17 cellular contexts compared by ENCODE assay signal in genomic region chr3:12574656-12575055, GRCh38. TPM values are rescaled to one million over a fixed set of nuclear protein-coding genes. Genes with fewer than 3 reads are reported as not detected.
DNase-seq lines count a peak whose midpoint lies in the region; ATAC-seq and TF ChIP-seq lines count a peak whose summit lies in the region.
"Had no signal": no experiment of that assay in that cellular context is flagged by ENCODE, and none has a peak within 500 bp of the region (broad histone marks: within the 10 kb centered on the region; RNA-seq: fewer than 3 reads in every experiment).

No MANE protein-coding gene starts in this region.

- peaks cover 30% of the 10 kb centered on the region for H3K4me1 ChIP-seq in left ventricle myocardium inferior
- H3K4me1 ChIP-seq: BE2C had no signal

- H3K4me1 Mint-ChIP-seq in type B pancreatic cell (ENCODE audit: unreplicated experiment): no peaks in the 10 kb centered on the region

- CTCF ChIA-PET in RWPE1 (lab: Yijun Ruan, JAX): no interaction called here

- peak overlapping the region; percentile 46 for H3K27ac Mint-ChIP-seq in type B pancreatic cell

- ATAC-seq in HG02642 (IDR thresholded peaks at IDR 0.05; ENCODE audit: poor library complexity, unreplicated experiment): no peak
- no peak for ATAC-seq in HG03432 (IDR thresholded peaks at IDR 0.05; ENCODE audit: unreplicated experiment)

- no peaks in the 10 kb centered on the region for H3K9me3 ChIP-seq in left ventricle myocardium inferior (replicated peaks)
- H3K9me3 ChIP-seq: BE2C had no signal

- intact Hi-C loops in left ventricle myocardium inferior (cut with micrococcal nuclease): no loop called here

- no peak overlapping the region for H3K4me3 ChIP-seq in left ventricle myocardium inferior

- H3K36me3 Mint-ChIP-seq in type B pancreatic cell: peaks cover 38% of the 10 kb centered on the region

- H3K27me3 ChIP-seq in left ventricle myocardium inferior (ENCODE audit: low read depth): no peaks in the 10 kb centered on the region
- H3K27me3 ChIP-seq: BE2C had no signal

- no peak overlapping the region for H3K4me3 Mint-ChIP-seq in type B pancreatic cell
- H3K4me3 Mint-ChIP-seq: CD4-positive, alpha-beta memory T cell had no signal

- POLR2A ChIA-PET in RWPE1 (lab: Yijun Ruan, JAX; ENCODE audit: low non-redundant PET): no interaction called here

- H3K27me3 Mint-ChIP-seq in type B pancreatic cell: no peaks in the 10 kb centered on the region
- H3K27me3 Mint-ChIP-seq: CD4-positive, alpha-beta memory T cell had no signal

- 0 out of 2 replicates have a peak overlapping the region, but pooled peaks have one; percentile 23 for H3K27ac ChIP-seq in RWPE1
- H3K27ac ChIP-seq in left ventricle myocardium inferior (replicated peaks): peak overlapping the region; percentile 81

- TF ChIP-seq CTCF in RWPE1 (conservative IDR thresholded peaks at IDR 0.05; ENCODE audit: low read depth) (no peak), left ventricle myocardium inferior (IDR thresholded peaks at IDR 0.05; ENCODE audit: borderline replicate concordance) (no peak), type B pancreatic cell (conservative IDR thresholded peaks at IDR 0.05) (no peak)

- H3K9me3 Mint-ChIP-seq in type B pancreatic cell: no peaks in the 10 kb centered on the region

- peaks cover 97% of the 10 kb centered on the region for H3K36me3 ChIP-seq in left ventricle myocardium inferior

- DNase-seq in RWPE1 (ENCODE audit: low spot score): no peak
- peak; percentile 48 for DNase-seq in dermis blood vessel endothelial cell
- no peak for DNase-seq in left ventricle myocardium inferior
- no peak for DNase-seq in type B pancreatic cell (ENCODE audit: extremely low spot score, unreplicated experiment)
- no peak for DNase-seq in activated effector memory CD4-positive, alpha-beta T cell treated with anti-CD3 and anti-CD28 coated beads, Interleukin-2, amount 50 U/mL, for 16 hours
- DNase-seq: BE2C; Calu3; CD4-positive, alpha-beta memory T cell; DMS53; H7; KG1; NCI-H146; NCI-H2227 treated with DMSO at 0.1 percent for 48 hours; NCI-H524; SIG-M5 had no signal

RNA-seq across cellular contexts. Expression of gene MKRN2, which starts 17.8 kb away (rescaled TPM):
- total RNA-seq in dermis blood vessel endothelial cell: 40.5 and 43.4 TPM in 2 replicates
- total RNA-seq in left ventricle myocardium inferior: 34.3 TPM
- total RNA-seq in type B pancreatic cell (ENCODE audit: low replicate concordance): 23.5 and 28.6 TPM in 2 replicates

RNA-seq across cellular contexts. Expression of gene MKRN2OS, which starts 29.4 kb away (rescaled TPM):
- total RNA-seq in dermis blood vessel endothelial cell (not detected in 2 replicates), left ventricle myocardium inferior (1.8 TPM), type B pancreatic cell (ENCODE audit: low replicate concordance) (0.92 and 2.1 TPM in 2 replicates)
- total RNA-seq: CD4-positive, alpha-beta memory T cell; H7 had no signal
